ENCODE assay signal across 8 cellular contexts in the genomic region with DNA sequence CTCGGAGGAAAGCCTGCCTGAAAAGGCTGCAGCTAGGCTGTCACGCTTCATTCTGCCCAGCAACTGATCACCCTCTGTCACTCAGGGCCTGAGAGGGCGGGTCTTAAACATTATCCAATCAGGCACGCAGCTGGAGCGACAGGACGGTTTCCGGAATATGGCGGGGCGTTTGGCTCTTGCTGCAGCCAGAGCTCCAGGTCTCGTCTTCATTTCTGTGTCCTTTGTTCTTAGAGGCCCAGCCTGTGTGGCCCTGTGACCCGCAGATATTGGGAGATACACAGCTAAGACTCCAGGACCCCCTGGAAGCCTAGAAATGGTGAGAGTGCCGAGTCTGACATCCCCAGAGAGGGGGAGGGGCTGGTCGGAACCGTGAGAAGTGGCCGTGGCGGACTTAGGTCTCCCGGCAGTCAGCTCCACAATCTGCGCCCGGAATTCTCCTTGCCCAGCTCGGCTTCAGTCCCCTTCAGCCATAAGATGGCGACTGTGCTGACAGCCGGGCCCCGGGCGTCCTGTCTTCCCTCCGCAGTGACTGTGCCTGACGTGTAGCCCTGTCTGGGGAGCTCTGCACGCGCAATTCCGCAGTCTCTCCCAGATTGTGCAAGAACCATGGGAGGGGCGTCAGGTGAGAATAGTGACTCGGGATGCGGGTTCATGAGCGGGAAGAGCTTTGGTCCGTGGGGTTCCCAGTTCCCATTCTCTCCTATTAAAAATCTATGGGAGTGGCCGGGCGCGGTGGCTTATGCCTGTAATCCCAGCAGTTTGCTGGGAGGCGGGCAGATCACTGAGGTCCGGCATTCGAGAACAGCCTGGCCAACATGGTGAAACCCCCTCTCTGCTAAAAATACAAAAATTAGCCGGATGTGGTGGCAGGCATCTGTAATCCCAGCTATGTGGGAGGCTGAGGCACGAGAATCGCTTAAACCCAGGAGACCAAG. TPM values are rescaled to one million over a fixed set of nuclear protein-coding genes. Genes with fewer than 3 reads are reported as not detected.
A peak's percentile ranks its signal among the peaks of the same experiment; 100 is the strongest.
DNase-seq lines count a peak whose midpoint lies in the region; ATAC-seq and TF ChIP-seq lines count a peak whose summit lies in the region.

A gene (plus strand): TSS at position 144 of the 935 bp plus-strand sequence. CDS start 170 bp downstream, at position 314.

- H3K9me3 ChIP-seq in SK-N-MC (ENCODE audit: low read depth, low read length) (no peaks in the 10 kb centered on the region), suprapubic skin (no peaks in the 10 kb centered on the region)

- H3K9me3 Mint-ChIP-seq in activated naive CD4-positive, alpha-beta T cell treated with anti-CD3 and anti-CD28 coated beads, Interleukin-2, amount 50 U/mL, for 72 hours = peaks cover 0 to 10% of the 10 kb centered on the region in 2 donors

- TF ChIP-seq CTCF in HFF-Myc (IDR thresholded peaks at IDR 0.05; ENCODE audit: low read depth, low read length, missing control alignments) (no peak), suprapubic skin (IDR thresholded peaks at IDR 0.05) (no peak)

- ATAC-seq in activated naive CD4-positive, alpha-beta T cell treated with anti-CD3 and anti-CD28 coated beads, Interleukin-2, amount 50 U/mL, for 72 hours = peak; percentile 99 to 100

- no peaks in the 10 kb centered on the region for H3K36me3 ChIP-seq in SK-N-MC (ENCODE audit: insufficient read depth, low read length)
- H3K36me3 ChIP-seq in suprapubic skin = peaks cover 12% of the 10 kb centered on the region

- H3K27ac Mint-ChIP-seq in activated naive CD4-positive, alpha-beta T cell treated with anti-CD3 and anti-CD28 coated beads, Interleukin-2, amount 50 U/mL, for 72 hours = peak within 1 kb of the TSS; percentile 98 to 99

- no peak for TF ChIP-seq EP300 in suprapubic skin (IDR thresholded peaks at IDR 0.05)

- H3K9ac ChIP-seq in SK-N-MC (ENCODE audit: insufficient read length) = no peak within 1 kb of the TSS

- no peaks in the 10 kb centered on the region for H3K27me3 ChIP-seq in suprapubic skin

- WGBS in suprapubic skin = under 1% methylated on average over 25 of the region's 43 CpGs

- H3K4me3 ChIP-seq in HFF-Myc (replicated peaks; ENCODE audit: low read depth, low read length) = peak within 1 kb of the TSS; percentile 85
- H3K4me3 ChIP-seq in SK-N-MC = peak within 1 kb of the TSS; percentile 65
- H3K4me3 ChIP-seq in suprapubic skin = peak within 1 kb of the TSS; percentile 85

- TF ChIP-seq POLR2A in suprapubic skin (IDR thresholded peaks at IDR 0.05) = peak in 1 of 2 donors; percentile 54

- peaks cover 10 to 50% of the 10 kb centered on the region in 2 donors for H3K36me3 Mint-ChIP-seq in activated naive CD4-positive, alpha-beta T cell treated with anti-CD3 and anti-CD28 coated beads, Interleukin-2, amount 50 U/mL, for 72 hours

- no peak within 1 kb of the TSS for H3K27ac ChIP-seq in SK-N-MC
- H3K27ac ChIP-seq in suprapubic skin = peak within 1 kb of the TSS; percentile 95

- H3K4me1 ChIP-seq in suprapubic skin = peaks cover 16% of the 10 kb centered on the region

- DNase-seq in GM03348 (ENCODE audit: low spot score) (peak; percentile 96), HFF-Myc (ENCODE audit: extremely low read depth, low read depth) (peak; percentile 84), NAMALWA (ENCODE audit: low spot score) (peak; percentile 98), SK-N-MC (ENCODE audit: low read depth, low spot score) (no peak), glomerular visceral epithelial cell (ENCODE audit: extremely low spot score) (peak; percentile 64), occipital lobe (lab: John Stamatoyannopoulos, UW) (peak; percentile 89), suprapubic skin (ENCODE audit: low spot score in 2 of 2) (peak; percentile 96)
- peak; percentile 80 to 88 for DNase-seq in activated naive CD4-positive, alpha-beta T cell treated with anti-CD3 and anti-CD28 coated beads, Interleukin-2, amount 50 U/mL, for 72 hours (ENCODE audit: low spot score in 2 of 2)

RNA-seq across cellular contexts. Expression of the gene that starts here (rescaled TPM):
- 10 to 100 TPM in 1 of 2 donors, 1 to 10 TPM in 1; 9.1 to 10.3 TPM for total RNA-seq in activated naive CD4-positive, alpha-beta T cell treated with anti-CD3 and anti-CD28 coated beads, Interleukin-2, amount 50 U/mL, for 72 hours
- total RNA-seq in occipital lobe (25.9 TPM), suprapubic skin (10 to 100 TPM in 3 of 4 donors, 1 to 10 TPM in 1; 7.6 to 29.9 (median 14.0) TPM)
